In the genomic region with DNA sequence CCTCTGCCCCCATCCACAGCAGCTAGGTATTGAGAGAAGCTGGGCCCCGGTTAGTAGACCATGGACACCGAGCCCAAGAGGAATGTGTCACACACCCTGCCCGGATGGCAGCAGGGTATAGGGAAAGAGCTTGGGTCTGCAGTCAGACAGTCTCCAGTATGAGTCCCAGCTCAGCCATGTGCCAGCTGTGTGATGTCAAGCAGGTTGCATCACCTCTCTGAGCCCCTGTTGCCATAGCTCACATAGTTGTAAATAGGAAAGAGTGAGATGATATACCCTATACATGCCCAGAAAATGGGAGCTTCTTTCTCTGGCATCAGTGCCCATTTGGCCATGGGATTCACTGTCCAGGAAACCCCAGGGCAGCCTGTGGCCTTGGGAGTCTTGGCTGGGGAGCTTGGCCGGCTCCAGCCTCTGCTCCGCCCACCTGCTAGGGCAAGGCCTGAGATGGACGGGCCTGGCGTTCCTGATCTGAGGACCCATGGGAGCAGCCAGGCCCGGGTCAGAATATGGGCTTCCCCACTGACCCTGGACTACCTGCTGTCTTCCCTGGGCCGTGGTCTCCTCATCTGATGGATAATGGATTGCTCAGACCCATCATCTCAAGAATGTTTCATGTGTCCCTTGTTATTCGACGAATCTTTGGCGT, we compare ENCODE assay signal across 26 cellular contexts. TPM values are rescaled to one million over a fixed set of nuclear protein-coding genes. Genes with fewer than 3 reads are reported as not detected.
A peak's percentile ranks its signal among the peaks of the same experiment; 100 is the strongest.
DNase-seq lines count a peak whose midpoint lies in the region; ATAC-seq and TF ChIP-seq lines count a peak whose summit lies in the region.
"Had no signal": no experiment of that assay in that cellular context is flagged by ENCODE, and none has a peak within 500 bp of the region (broad histone marks: within the 10 kb centered on the region; RNA-seq: fewer than 3 reads in every experiment).

No MANE protein-coding gene starts in this region.

- no peaks in the 10 kb centered on the region for H3K79me1 ChIP-seq in mesenchymal stem cell (replicated peaks; ENCODE audit: low read length, poor library complexity, severe bottlenecking)

- POLR2A ChIA-PET in HEK293T (lab: Yijun Ruan, JAX) = no interaction called here

- no peak overlapping the region for H3K4ac ChIP-seq in mesenchymal stem cell (ENCODE audit: low read depth in 1 of 2, low read length in 2 of 2)

- no peak overlapping the region for H3K18ac ChIP-seq in mesenchymal stem cell (ENCODE audit: low read depth in 1 of 2, low read length in 2 of 2)

- peak; percentile 57 to 62 for ATAC-seq in activated T-cell treated with anti-CD3 and anti-CD28 coated beads, Interleukin-2, amount 50 U/mL, for 72 hours (replicated peaks in 1 of 2)
- ATAC-seq in upper lobe of left lung (ENCODE audit: low FRiP score in 2 of 2) (no peak), GM18520 (IDR thresholded peaks at IDR 0.05; ENCODE audit: unreplicated experiment) (no peak)
- ATAC-seq: activated T-helper 17 cell treated with anti-CD3 and anti-CD28 coated beads, Interleukin-2, amount 50 U/mL, for 72 hours; GM23338; natural killer cell; WTC11 had no signal

- 86% methylated on average over 12 of the region's 12 CpGs for WGBS in mesenchymal stem cell
- WGBS in upper lobe of left lung, 2 donors = 81% methylated on average over 12 of the region's 12 CpGs

- no peak overlapping the region for H2BK12ac ChIP-seq in mesenchymal stem cell (ENCODE audit: low read length in 2 of 2)

- peaks cover 14% of the 10 kb centered on the region for H3K27me3 Mint-ChIP-seq in activated T-cell treated with anti-CD3 and anti-CD28 coated beads, Interleukin-2, amount 50 U/mL, for 72 hours (ENCODE audit: low read depth)
- peaks cover 4% of the 10 kb centered on the region for H3K27me3 Mint-ChIP-seq in glutamatergic neuron (ENCODE audit: unreplicated experiment)

- TF ChIP-seq EP300 in upper lobe of left lung (IDR thresholded peaks at IDR 0.05) = no peak

- H3K27ac ChIP-seq in mesenchymal stem cell (ENCODE audit: low read length, poor library complexity, severe bottlenecking) (no peak overlapping the region), upper lobe of left lung (peak overlapping the region in 3 of 4 donors; percentile 5 to 45 (median 29))
- H3K27ac ChIP-seq: cardiac muscle cell, parathyroid adenoma, SJSA1, skin epidermis had no signal

- DNase-seq in activated T-cell treated with anti-CD3 and anti-CD28 coated beads, Interleukin-2, amount 50 U/mL, for 72 hours = no peak
- DNase-seq in activated T-cell treated with anti-CD3 and anti-CD28 coated beads for 4 hours (no peak), fibroblast of pulmonary artery (ENCODE audit: low read depth) (peak; percentile 44), mesenchymal stem cell (peak; percentile 36), upper lobe of left lung (peak in 1 of 2 donors; percentile 15), glutamatergic neuron (no peak), HEK293T (ENCODE audit: extremely low spot score) (no peak)
- DNase-seq: effector CD4-positive, alpha-beta T cell; esophagus squamous epithelium; natural killer cell; NCI-H1105 treated with DMSO at 0.1 percent for 48 hours; NCI-H69; stimulated activated CD4-positive, alpha-beta T cell treated with anti-CD3 and anti-CD28 coated beads, Interleukin-2, amount 100 ng/mL, for 48 hours had no signal

- no peak overlapping the region for H3K9ac ChIP-seq in mesenchymal stem cell (ENCODE audit: low read length)
- H3K9ac ChIP-seq: parathyroid adenoma had no signal

- no peak overlapping the region for H3K27ac Mint-ChIP-seq in activated T-cell treated with anti-CD3 and anti-CD28 coated beads, Interleukin-2, amount 50 U/mL, for 72 hours
- H3K27ac Mint-ChIP-seq in glutamatergic neuron (ENCODE audit: unreplicated experiment) = no peak overlapping the region
- H3K27ac Mint-ChIP-seq: activated T-helper 17 cell treated with anti-CD3 and anti-CD28 coated beads, Interleukin-2, amount 50 U/mL, for 72 hours; GM23338; memory B cell; natural killer cell; T-helper 1 cell treated with Interleukin-12 subunit alpha and Interleukin-12 subunit beta and Interleukin-4 antibody, amounts not matched to agents 30 μg/mL and 1 μg/mL, for 36 hours; WTC11 had no signal

- TF ChIP-seq POLR2A in upper lobe of left lung (IDR thresholded peaks at IDR 0.05) = no peak

- H2AK5ac ChIP-seq in mesenchymal stem cell (ENCODE audit: low read length, severe bottlenecking) = no peak overlapping the region

- no peaks in the 10 kb centered on the region for H3K9me3 Mint-ChIP-seq in activated T-cell treated with anti-CD3 and anti-CD28 coated beads, Interleukin-2, amount 50 U/mL, for 72 hours
- H3K9me3 Mint-ChIP-seq in glutamatergic neuron (ENCODE audit: unreplicated experiment) = peaks cover 2% of the 10 kb centered on the region
- H3K9me3 Mint-ChIP-seq: activated T-helper 17 cell treated with anti-CD3 and anti-CD28 coated beads, Interleukin-2, amount 50 U/mL, for 72 hours; GM23338; memory B cell; natural killer cell; T-helper 1 cell treated with Interleukin-12 subunit alpha and Interleukin-12 subunit beta and Interleukin-4 antibody, amounts not matched to agents 30 μg/mL and 1 μg/mL, for 36 hours; WTC11 had no signal

- H2BK5ac ChIP-seq in mesenchymal stem cell (ENCODE audit: low read depth, low read length, poor library complexity, severe bottlenecking) = no peak overlapping the region

- TF ChIP-seq CTCF in fibroblast of pulmonary artery (IDR thresholded peaks at IDR 0.05; ENCODE audit: low read length, missing control alignments) = no peak
- no peak for TF ChIP-seq CTCF in upper lobe of left lung (IDR thresholded peaks at IDR 0.05)
- TF ChIP-seq CTCF in glutamatergic neuron (IDR thresholded peaks at IDR 0.05; ENCODE audit: partially characterized antibody, unreplicated experiment) = no peak

- H4K91ac ChIP-seq in mesenchymal stem cell (ENCODE audit: low read length) = no peak overlapping the region

- no peaks in the 10 kb centered on the region for H3K4me1 Mint-ChIP-seq in activated T-cell treated with anti-CD3 and anti-CD28 coated beads, Interleukin-2, amount 50 U/mL, for 72 hours (ENCODE audit: low read depth)
- peaks cover 2% of the 10 kb centered on the region for H3K4me1 Mint-ChIP-seq in glutamatergic neuron (ENCODE audit: low read depth, unreplicated experiment)
- H3K4me1 Mint-ChIP-seq: activated T-helper 17 cell treated with anti-CD3 and anti-CD28 coated beads, Interleukin-2, amount 50 U/mL, for 72 hours; GM23338; memory B cell; natural killer cell; WTC11 had no signal

- H3K23ac ChIP-seq in mesenchymal stem cell (ENCODE audit: low read length in 2 of 2) = no peak overlapping the region

- H2AFZ ChIP-seq in mesenchymal stem cell (ENCODE audit: low read depth, low read length) = no peak overlapping the region
- H2AFZ ChIP-seq: GM23338, parathyroid adenoma had no signal

- no peaks in the 10 kb centered on the region for H3K36me3 Mint-ChIP-seq in activated T-cell treated with anti-CD3 and anti-CD28 coated beads, Interleukin-2, amount 50 U/mL, for 72 hours (ENCODE audit: insufficient read depth in 2 of 2)
- H3K36me3 Mint-ChIP-seq in glutamatergic neuron (ENCODE audit: unreplicated experiment) = no peaks in the 10 kb centered on the region
- H3K36me3 Mint-ChIP-seq: memory B cell, natural killer cell, WTC11 had no signal

- no peak overlapping the region for H2BK15ac ChIP-seq in mesenchymal stem cell (ENCODE audit: low read depth, poor library complexity, severe bottlenecking)

- H4K8ac ChIP-seq in mesenchymal stem cell (ENCODE audit: low read length) = no peak overlapping the region

- no peak overlapping the region for H3K4me3 Mint-ChIP-seq in activated T-cell treated with anti-CD3 and anti-CD28 coated beads, Interleukin-2, amount 50 U/mL, for 72 hours
- H3K4me3 Mint-ChIP-seq in glutamatergic neuron (ENCODE audit: unreplicated experiment) = no peak overlapping the region
- H3K4me3 Mint-ChIP-seq: activated T-helper 17 cell treated with anti-CD3 and anti-CD28 coated beads, Interleukin-2, amount 50 U/mL, for 72 hours; GM23338; memory B cell; natural killer cell; T-helper 1 cell treated with Interleukin-12 subunit alpha and Interleukin-12 subunit beta and Interleukin-4 antibody, amounts not matched to agents 30 μg/mL and 1 μg/mL, for 36 hours; WTC11 had no signal

- H2BK120ac ChIP-seq in mesenchymal stem cell (ENCODE audit: low read depth, low read length) = no peak overlapping the region

- H3K27me3 ChIP-seq in mesenchymal stem cell (ENCODE audit: control insufficient read depth in 1 of 2, insufficient read depth in 1 of 2, low read length in 2 of 2) (peaks cover 73 to 90% of the 10 kb centered on the region in 2 experiments), upper lobe of left lung (no peaks in the 10 kb centered on the region)
- H3K27me3 ChIP-seq: cardiac muscle cell had no signal

- CTCF ChIA-PET in HEK293T (lab: Yijun Ruan, JAX) = interaction anchor here (1.2 to 1.7 kb wide), 3 partner anchors 14 to 50 kb away, joined by 3 to 6 read pairs (median 4); a partner anchor contains a TSS

- no peak overlapping the region for H3K4me2 ChIP-seq in mesenchymal stem cell (ENCODE audit: low read length, poor library complexity, severe bottlenecking)
- H3K4me2 ChIP-seq: GM23338 had no signal

- H3K36me3 ChIP-seq in mesenchymal stem cell (ENCODE audit: control insufficient read depth in 1 of 2, insufficient read depth in 2 of 2, low read depth in 1 of 2, low read length in 2 of 2) = no peaks in the 10 kb centered on the region
- H3K36me3 ChIP-seq in upper lobe of left lung = no peaks in the 10 kb centered on the region
- H3K36me3 ChIP-seq: cardiac muscle cell, esophagus squamous epithelium, SJSA1 had no signal

- H3K4me3 ChIP-seq in fibroblast of pulmonary artery (replicated peaks; ENCODE audit: low read depth, low read length) (no peak overlapping the region), mesenchymal stem cell (ENCODE audit: insufficient read depth in 1 of 2, low read depth in 1 of 2, low read length in 2 of 2) (no peak overlapping the region), upper lobe of left lung (no peak overlapping the region)
- H3K4me3 ChIP-seq: cardiac muscle cell, esophagus squamous epithelium, GM23338, SJSA1, skin epidermis had no signal

- H3K4me1 ChIP-seq in mesenchymal stem cell (ENCODE audit: control insufficient read depth, insufficient read depth, low read depth, low read length) (peaks cover 4% of the 10 kb centered on the region), upper lobe of left lung (peaks cover 13 to 19% (median 17%) of the 10 kb centered on the region in 4 donors)
- H3K4me1 ChIP-seq: parathyroid adenoma, SJSA1 had no signal

- H3K14ac ChIP-seq in mesenchymal stem cell (ENCODE audit: low read length in 2 of 2) = no peak overlapping the region

- H3K9me3 ChIP-seq in mesenchymal stem cell (ENCODE audit: control insufficient read depth, low read length) (no peaks in the 10 kb centered on the region), upper lobe of left lung (no peaks in the 10 kb centered on the region)
- H3K9me3 ChIP-seq: esophagus squamous epithelium had no signal

RNA-seq across cellular contexts. Expression of a gene that starts 13.2 kb away (rescaled TPM):
- total RNA-seq in activated T-cell treated with anti-CD3 and anti-CD28 coated beads, Interleukin-2, amount 50 U/mL, for 72 hours = not detected
- not detected for polyA plus RNA-seq in mesenchymal stem cell (2013, experiment 1 of 2)
- polyA plus RNA-seq in mesenchymal stem cell (2013, experiment 2 of 2) = not detected
- 10 to 100 TPM in 2 of 6 donors, 1 to 10 TPM in 3, under 1 TPM in 1; 0.71 to 65.9 (median 7.8) TPM for total RNA-seq in upper lobe of left lung
- not detected for total RNA-seq in glutamatergic neuron (ENCODE audit: unreplicated experiment)
- total RNA-seq: A673; activated CD8-positive, alpha-beta memory T cell treated with anti-CD3 and anti-CD28 coated beads for 36 hours; activated T-helper 17 cell treated with anti-CD3 and anti-CD28 coated beads, Interleukin-2, amount 50 U/mL, for 72 hours; cardiac muscle cell; G401; GM23338; natural killer cell; SJSA1; WTC11 had no signal
- polyA plus RNA-seq: cardiac muscle cell, GM23338 had no signal

RNA-seq across cellular contexts. Expression of a gene that starts 27.3 kb away (rescaled TPM):
- total RNA-seq in activated T-cell treated with anti-CD3 and anti-CD28 coated beads, Interleukin-2, amount 50 U/mL, for 72 hours = not detected
- 3.1 TPM for polyA plus RNA-seq in mesenchymal stem cell (2013, experiment 1 of 2)
- polyA plus RNA-seq in mesenchymal stem cell (2013, experiment 2 of 2) = 3.2 TPM
- total RNA-seq in upper lobe of left lung (100 to 1,000 TPM in 1 of 6 donors, 10 to 100 TPM in 5; 16.2 to 142 (median 38.5) TPM), glutamatergic neuron (ENCODE audit: unreplicated experiment) (22.9 TPM)
- total RNA-seq: natural killer cell had no signal

RNA-seq across cellular contexts. Expression of a gene that starts 47.1 kb away (rescaled TPM):
- total RNA-seq in activated T-cell treated with anti-CD3 and anti-CD28 coated beads, Interleukin-2, amount 50 U/mL, for 72 hours = 1 to 10 TPM; 4.0 to 4.1 TPM
- polyA plus RNA-seq in mesenchymal stem cell (2013, experiment 1 of 2) = 0.59 TPM
- polyA plus RNA-seq in mesenchymal stem cell (2013, experiment 2 of 2) = 0.59 TPM
- total RNA-seq in upper lobe of left lung (1 to 10 TPM in 2 of 6 donors, under 1 TPM in 3, not detected in 1; 0.20 to 2.0 (median 0.74) TPM), glutamatergic neuron (ENCODE audit: unreplicated experiment) (51.6 TPM)

Comparison
In these comparisons a context has a peak if more than half of its experiments do, and no peak if none do; other contexts are left out.
1. ATAC-seq: peak in activated T-cell treated with anti-CD3 and anti-CD28 coated beads, Interleukin-2, amount 50 U/mL, for 72 hours (2 of 2); none in upper lobe of left lung (0 of 2) and GM18520 (single experiment).
2. DNase-seq: peak in fibroblast of pulmonary artery (single experiment) and mesenchymal stem cell (single experiment); none in activated T-cell treated with anti-CD3 and anti-CD28 coated beads, Interleukin-2, amount 50 U/mL, for 72 hours (0 of 2), activated T-cell treated with anti-CD3 and anti-CD28 coated beads for 4 hours (single experiment), glutamatergic neuron (single experiment) and HEK293T (single experiment).
3. RNA of a gene that starts 27.3 kb away (total RNA-seq): 16.2 to 142 TPM in upper lobe of left lung and 22.9 TPM in glutamatergic neuron (single experiment); not detected in activated T-cell treated with anti-CD3 and anti-CD28 coated beads, Interleukin-2, amount 50 U/mL, for 72 hours; every median in the first group is over 10 times any median in the second.
4. RNA of a gene that starts 47.1 kb away (total RNA-seq): 51.6 TPM in glutamatergic neuron (single experiment); 4.0 to 4.1 TPM in activated T-cell treated with anti-CD3 and anti-CD28 coated beads, Interleukin-2, amount 50 U/mL, for 72 hours and 0.20 to 2.0 TPM in upper lobe of left lung; every median in the first group is over 10 times any median in the second.